Comparison of ENCODE assay signal across 13 cellular contexts in genomic region chr16:56605475-56605874, GRCh38. TPM values are rescaled to one million over a fixed set of nuclear protein-coding genes. Genes with fewer than 3 reads are reported as not detected.
DNase-seq lines count a peak whose midpoint lies in the region; ATAC-seq and TF ChIP-seq lines count a peak whose summit lies in the region.
"Had no signal": no experiment of that assay in that cellular context is flagged by ENCODE, and none has a peak within 500 bp of the region (broad histone marks: within the 10 kb centered on the region; RNA-seq: fewer than 3 reads in every experiment).

No MANE protein-coding gene starts in this region.

- ATAC-seq in Right ventricle myocardium superior (ENCODE audit: poor library complexity) (no peak), GM21515 (IDR thresholded peaks at IDR 0.05; ENCODE audit: unreplicated experiment) (no peak)
- ATAC-seq: mucosa of descending colon had no signal

- H3K9me3 ChIP-seq in left ventricle myocardium inferior (replicated peaks), result no peaks in the 10 kb centered on the region
- no peaks in the 10 kb centered on the region for H3K9me3 ChIP-seq in esophagus muscularis mucosa
- no peaks in the 10 kb centered on the region for H3K9me3 ChIP-seq in osteoblast (ENCODE audit: low read depth, low read length)
- H3K9me3 ChIP-seq in uterus, result no peaks in the 10 kb centered on the region
- H3K9me3 ChIP-seq: mucosa of descending colon had no signal

- 87% methylated on average over 1 of the region's 1 CpG for WGBS in esophagus muscularis mucosa

- peaks cover 39% of the 10 kb centered on the region for H3K4me1 Mint-ChIP-seq in activated naive CD4-positive, alpha-beta T cell treated with anti-CD3 and anti-CD28 coated beads, Interleukin-2, amount 10 ng/mL, durations not matched to agents 7 days and 5 days

- H3K27me3 Mint-ChIP-seq in activated naive CD4-positive, alpha-beta T cell treated with anti-CD3 and anti-CD28 coated beads, Interleukin-2, amount 10 ng/mL, durations not matched to agents 7 days and 5 days, result peaks cover 31% of the 10 kb centered on the region

- H3K36me3 ChIP-seq in left ventricle myocardium inferior, result no peaks in the 10 kb centered on the region
- H3K36me3 ChIP-seq in esophagus muscularis mucosa, result no peaks in the 10 kb centered on the region
- no peaks in the 10 kb centered on the region for H3K36me3 ChIP-seq in osteoblast (ENCODE audit: insufficient read depth, low read length)
- no peaks in the 10 kb centered on the region for H3K36me3 ChIP-seq in uterus

- H3K4me2 ChIP-seq in osteoblast (ENCODE audit: insufficient read depth, low read length), result no peak overlapping the region

- H3K27me3 ChIP-seq in left ventricle myocardium inferior (ENCODE audit: low read depth), result no peaks in the 10 kb centered on the region
- no peaks in the 10 kb centered on the region for H3K27me3 ChIP-seq in esophagus muscularis mucosa
- no peaks in the 10 kb centered on the region for H3K27me3 ChIP-seq in osteoblast (ENCODE audit: insufficient read depth, low read length)
- no peaks in the 10 kb centered on the region for H3K27me3 ChIP-seq in uterus

- no peak overlapping the region for H3K4me3 Mint-ChIP-seq in activated naive CD4-positive, alpha-beta T cell treated with anti-CD3 and anti-CD28 coated beads, Interleukin-2, amount 10 ng/mL, durations not matched to agents 7 days and 5 days
- H3K4me3 Mint-ChIP-seq: activated B cell treated with CpG ODN at 0.5 μM for 24 hours had no signal

- H3K4me3 ChIP-seq in left ventricle myocardium inferior (no peak overlapping the region), esophagus muscularis mucosa (no peak overlapping the region), osteoblast (ENCODE audit: insufficient read depth, low read length) (no peak overlapping the region), uterus (no peak overlapping the region)
- H3K4me3 ChIP-seq: mucosa of descending colon had no signal

- H3K36me3 Mint-ChIP-seq in activated naive CD4-positive, alpha-beta T cell treated with anti-CD3 and anti-CD28 coated beads, Interleukin-2, amount 10 ng/mL, durations not matched to agents 7 days and 5 days, result peaks cover 1% of the 10 kb centered on the region

- H3K79me2 ChIP-seq in osteoblast (ENCODE audit: insufficient read depth, low read length), result no peaks in the 10 kb centered on the region

- no peaks in the 10 kb centered on the region for H3K9me3 Mint-ChIP-seq in activated naive CD4-positive, alpha-beta T cell treated with anti-CD3 and anti-CD28 coated beads, Interleukin-2, amount 10 ng/mL, durations not matched to agents 7 days and 5 days

- peaks cover 46% of the 10 kb centered on the region for H3K4me1 ChIP-seq in left ventricle myocardium inferior
- H3K4me1 ChIP-seq in esophagus muscularis mucosa, result peaks cover 40 to 51% (median 44%) of the 10 kb centered on the region in 4 donors
- peaks cover 43% of the 10 kb centered on the region for H3K4me1 ChIP-seq in osteoblast (ENCODE audit: insufficient read depth, low read length)
- peaks cover 7 to 13% of the 10 kb centered on the region in 2 donors for H3K4me1 ChIP-seq in uterus

- intact Hi-C loops in left ventricle myocardium inferior (cut with micrococcal nuclease), result loop anchor here (10.0 kb wide), 1 partner anchor 91 kb away; no protein-coding TSS in a partner anchor
- intact Hi-C loops in Right ventricle myocardium superior (cut with DNase I), result no loop called here
- intact Hi-C loops in esophagus muscularis mucosa (cut with DNase I), result no loop called here
- intact Hi-C loops in uterus (cut with DNase I; ENCODE audit: low total_unique reads), result no loop called here

- H4K20me1 ChIP-seq in osteoblast (ENCODE audit: insufficient read depth, low read length), result no peaks in the 10 kb centered on the region

- TF ChIP-seq CTCF in left ventricle myocardium inferior (IDR thresholded peaks at IDR 0.05; ENCODE audit: borderline replicate concordance) (no peak), esophagus muscularis mucosa (IDR thresholded peaks at IDR 0.05) (no peak), osteoblast (IDR thresholded peaks at IDR 0.05; ENCODE audit: extremely low read depth, low read depth, low read length) (no peak), uterus (IDR thresholded peaks at IDR 0.05) (no peak)

- CTCF ChIA-PET in activated naive CD4-positive, alpha-beta T cell treated with anti-CD3 and anti-CD28 coated beads, Interleukin-2, amount 10 ng/mL, durations not matched to agents 7 days and 5 days (lab: Charles Lee), result interaction anchor here (1.7 to 5.3 kb wide), 4 partner anchors 29 to 103 kb away, joined by 4 to 34 read pairs (median 14); no protein-coding TSS in a partner anchor

- H2AFZ ChIP-seq in osteoblast (ENCODE audit: low read length), result no peak overlapping the region

- H3K27ac ChIP-seq in left ventricle myocardium inferior (replicated peaks), result peak overlapping the region; percentile 95
- peak overlapping the region; percentile 84 to 96 (median 92) for H3K27ac ChIP-seq in esophagus muscularis mucosa (replicated peaks in 1 of 4)
- H3K27ac ChIP-seq in osteoblast (ENCODE audit: low read depth, low read length), result peak overlapping the region; percentile 98
- H3K27ac ChIP-seq in uterus, result peak overlapping the region; percentile 95 to 97

- TF ChIP-seq EP300 in esophagus muscularis mucosa (IDR thresholded peaks at IDR 0.05), result no peak

- DNase-seq in left ventricle myocardium inferior, result no peak
- DNase-seq in Right ventricle myocardium superior, result no peak
- DNase-seq in esophagus muscularis mucosa (ENCODE audit: extremely low spot score), result no peak
- DNase-seq in osteoblast (ENCODE audit: insufficient read length, low spot score, missing footprints), result no peak
- no peak for DNase-seq in uterus
- DNase-seq in GM03348 (ENCODE audit: low spot score), result no peak
- no peak for DNase-seq in activated naive CD4-positive, alpha-beta T cell treated with anti-CD3 and anti-CD28 coated beads, Interleukin-2, amount 10 ng/mL, durations not matched to agents 7 days and 5 days
- DNase-seq: activated B cell treated with CpG ODN at 0.5 μM for 24 hours, Kasumi-1, NCI-H2081 had no signal

- H3K27ac Mint-ChIP-seq in activated naive CD4-positive, alpha-beta T cell treated with anti-CD3 and anti-CD28 coated beads, Interleukin-2, amount 10 ng/mL, durations not matched to agents 7 days and 5 days, result no peak overlapping the region
- H3K27ac Mint-ChIP-seq: activated B cell treated with CpG ODN at 0.5 μM for 24 hours had no signal

- TF ChIP-seq POLR2A in esophagus muscularis mucosa (IDR thresholded peaks at IDR 0.05; ENCODE audit: low read depth), result no peak
- no peak for TF ChIP-seq POLR2A in uterus (IDR thresholded peaks at IDR 0.05)

RNA-seq across cellular contexts. Expression of gene MT2A, which starts 2.9 kb away (rescaled TPM):
- total RNA-seq in left ventricle myocardium inferior (115 TPM), Right ventricle myocardium superior (87.9 TPM), esophagus muscularis mucosa (100 to 1,000 TPM in 3 of 4 donors, 10 to 100 TPM in 1; 27.0 to 528 (median 116) TPM), osteoblast (33.7 and 43.9 TPM in 2 replicates), uterus (100 to 1,000 TPM in 1 of 4 donors, 10 to 100 TPM in 1, under 1 TPM in 2; 0.69 to 152 (median 17.4) TPM)

RNA-seq across cellular contexts. Expression of gene MT3, which starts 16.1 kb away (rescaled TPM):
- 4.1 TPM for total RNA-seq in left ventricle myocardium inferior
- total RNA-seq in Right ventricle myocardium superior, result 3.5 TPM
- 10 to 100 TPM in 1 of 4 donors, 1 to 10 TPM in 3; 2.0 to 12.5 (median 4.1) TPM for total RNA-seq in esophagus muscularis mucosa
- not detected in 2 replicates for total RNA-seq in osteoblast
- not detected for total RNA-seq in uterus
- total RNA-seq: A673, activated B cell treated with CpG ODN at 0.5 μM for 24 hours had no signal

RNA-seq across cellular contexts. Expression of gene MT1E, which starts 20.1 kb away (rescaled TPM):
- total RNA-seq in left ventricle myocardium inferior, result 126 TPM
- 109 TPM for total RNA-seq in Right ventricle myocardium superior
- 100 to 1,000 TPM in 3 of 4 donors, 10 to 100 TPM in 1; 57.7 to 428 (median 146) TPM for total RNA-seq in esophagus muscularis mucosa
- 105 and 119 TPM in 2 replicates for total RNA-seq in osteoblast
- total RNA-seq in uterus, result 10 to 100 TPM in 2 of 4 donors, under 1 TPM in 1, not detected in 1; 0.48 to 51.9 (median 51.2) TPM

RNA-seq across cellular contexts. Expression of gene MT1M, which starts 27.0 kb away (rescaled TPM):
- total RNA-seq in left ventricle myocardium inferior (3.1 TPM), Right ventricle myocardium superior (5.4 TPM), esophagus muscularis mucosa (10 to 100 TPM in 3 of 4 donors, 1 to 10 TPM in 1; 3.7 to 74.9 (median 14.9) TPM), osteoblast (8.5 and 8.7 TPM in 2 replicates), uterus (10 to 100 TPM in 1 of 4 donors, 1 to 10 TPM in 1, not detected in 2; 6.2 to 16.6 TPM)
- total RNA-seq: activated B cell treated with CpG ODN at 0.5 μM for 24 hours had no signal

RNA-seq across cellular contexts. Expression of gene MT1A, which starts 33.0 kb away (rescaled TPM):
- total RNA-seq in left ventricle myocardium inferior, result 1.2 TPM
- total RNA-seq in Right ventricle myocardium superior, result 2.3 TPM
- total RNA-seq in esophagus muscularis mucosa, result 100 to 1,000 TPM in 1 of 4 donors, 10 to 100 TPM in 1, 1 to 10 TPM in 1, not detected in 1; 1.7 to 371 (median 21.3) TPM
- 0.59 TPM in 1 of 2 replicates, not detected in the other for total RNA-seq in osteoblast
- total RNA-seq in uterus, result 10 to 100 TPM in 1 of 4 donors, not detected in 3; 13.8 TPM
- total RNA-seq: A673, activated B cell treated with CpG ODN at 0.5 μM for 24 hours had no signal
